8 cellular contexts compared by ENCODE assay signal in genomic region chr13:110561335-110562033, GRCh38. TPM values are rescaled to one million over a fixed set of nuclear protein-coding genes. Genes with fewer than 3 reads are reported as not detected.
DNase-seq lines count a peak whose midpoint lies in the region; ATAC-seq and TF ChIP-seq lines count a peak whose summit lies in the region.

RAB20 (minus strand) TSS chr13:110561722; CDS start chr13:110561519, 203 bp downstream.

- peaks cover 26% of the 10 kb centered on the region for H3K4me1 Mint-ChIP-seq in activated CD4-positive, alpha-beta T cell treated with anti-CD3 and anti-CD28 coated beads, Interleukin-2, amount 10 ng/mL, durations not matched to agents 24 days and 14 days

- peak within 1 kb of the TSS; percentile 82 for H3K27ac Mint-ChIP-seq in activated CD4-positive, alpha-beta T cell treated with anti-CD3 and anti-CD28 coated beads, Interleukin-2, amount 10 ng/mL, durations not matched to agents 24 days and 14 days

- peak within 1 kb of the TSS; percentile 95 to 98 for H3K27ac ChIP-seq in liver (ENCODE audit: low read depth in 1 of 2, low read length in 2 of 2)

- H3K9me3 Mint-ChIP-seq in activated CD4-positive, alpha-beta T cell treated with anti-CD3 and anti-CD28 coated beads, Interleukin-2, amount 10 ng/mL, durations not matched to agents 24 days and 14 days, result no peaks in the 10 kb centered on the region

- intact Hi-C loops in activated CD4-positive, alpha-beta T cell treated with anti-CD3 and anti-CD28 coated beads, Interleukin-2, amount 10 ng/mL, durations not matched to agents 24 days and 14 days (cut with micrococcal nuclease), result loop anchor here (5.0 kb wide), 3 partner anchors 56 to 156 kb away; partner anchors contain the start of gene NAXD

- WGBS in liver, result under 1% methylated on average over 81 of the region's 81 CpGs

- peak; percentile 19 to 51 for TF ChIP-seq RAD21 in liver (IDR thresholded peaks at IDR 0.05)

- peak within 1 kb of the TSS; percentile 93 to 96 (median 94) for H3K4me3 ChIP-seq in liver (ENCODE audit: low read depth in 1 of 3, low read length in 3 of 3)

- H3K27me3 Mint-ChIP-seq in activated CD4-positive, alpha-beta T cell treated with anti-CD3 and anti-CD28 coated beads, Interleukin-2, amount 10 ng/mL, durations not matched to agents 24 days and 14 days, result peaks cover 38% of the 10 kb centered on the region

- H3K36me3 ChIP-seq in liver (ENCODE audit: control insufficient read depth in 4 of 4, insufficient read depth in 3 of 4, low read depth in 1 of 4, low read length in 3 of 4), result peaks cover 0 to 10% (median 7%) of the 10 kb centered on the region in 4 donors

- peak; percentile 71 for ATAC-seq in HG02870 (IDR thresholded peaks at IDR 0.05; ENCODE audit: unreplicated experiment)

- H3K9ac ChIP-seq in liver (ENCODE audit: low read depth in 1 of 2, low read length in 2 of 2), result peak within 1 kb of the TSS; percentile 85 to 99

- TF ChIP-seq CTCF in liver (IDR thresholded peaks at IDR 0.05; ENCODE audit: low read depth, low read length, missing input control), result no peak

- H3K27me3 ChIP-seq in liver (ENCODE audit: control insufficient read depth in 4 of 4, insufficient read depth in 4 of 4, low read length in 3 of 4), result no peaks in the 10 kb centered on the region

- H3K36me3 Mint-ChIP-seq in activated CD4-positive, alpha-beta T cell treated with anti-CD3 and anti-CD28 coated beads, Interleukin-2, amount 10 ng/mL, durations not matched to agents 24 days and 14 days (ENCODE audit: low read depth), result peaks cover 12% of the 10 kb centered on the region

- peak within 1 kb of the TSS; percentile 87 for H3K4me3 Mint-ChIP-seq in activated CD4-positive, alpha-beta T cell treated with anti-CD3 and anti-CD28 coated beads, Interleukin-2, amount 10 ng/mL, durations not matched to agents 24 days and 14 days

- peaks cover 7 to 47% (median 29%) of the 10 kb centered on the region in 4 donors for H3K4me1 ChIP-seq in liver (ENCODE audit: control insufficient read depth in 4 of 4, insufficient read depth in 4 of 4, low read length in 3 of 4)

- H3K9me3 ChIP-seq in liver (ENCODE audit: control insufficient read depth in 4 of 4, low read length in 3 of 4), result no peaks in the 10 kb centered on the region

- DNase-seq in NCI-H345 (lab: John Stamatoyannopoulos, UW) (peak; percentile 56), NCI-H345 treated with DMSO at 0.1 percent for 48 hours (lab: John Stamatoyannopoulos, UW; ENCODE audit: unreplicated experiment) (no peak), NCI-H2196 (lab: John Stamatoyannopoulos, UW; ENCODE audit: unreplicated experiment) (peak; percentile 44), dedifferentiated amniotic fluid mesenchymal stem cell (ENCODE audit: extremely low spot score) (peak; percentile 54)
- DNase-seq in activated CD4-positive, alpha-beta T cell treated with anti-CD3 and anti-CD28 coated beads, Interleukin-2, amount 10 ng/mL, durations not matched to agents 24 days and 14 days, result peak; percentile 91
- DNase-seq in stimulated activated CD4-positive, alpha-beta T cell treated with anti-CD3 and anti-CD28 coated beads, Interleukin-4, amount 100 ng/mL, for 24 hours, result peak; percentile 50

TF ChIP-seq in liver, 16 proteins besides CTCF, POLR2A, EP300 and RAD21:
- TF ChIP-seq RXRA (IDR thresholded peaks at IDR 0.05) (peak in 1 of 2 donors; percentile 40), HNF4A (conservative IDR thresholded peaks at IDR 0.05) (peak; percentile 50 to 53), NR2F2 (IDR thresholded peaks at IDR 0.05) (no peak), ATF3 (IDR thresholded peaks at IDR 0.05) (no peak), TAF1 (conservative IDR thresholded peaks at IDR 0.05) (peak; percentile 40), SP1 (IDR thresholded peaks at IDR 0.05) (peak; percentile 42), EGR1 (IDR thresholded peaks at IDR 0.05; ENCODE audit: low read depth in 2 of 2) (peak; percentile 71 to 91), REST (IDR thresholded peaks at IDR 0.05) (peak; percentile 85), YY1 (IDR thresholded peaks at IDR 0.05) (peak; percentile 76)

RNA-seq across cellular contexts. Expression of gene RAB20, which starts in this region (rescaled TPM):
- total RNA-seq in activated CD4-positive, alpha-beta T cell treated with anti-CD3 and anti-CD28 coated beads, Interleukin-2, amount 10 ng/mL, durations not matched to agents 24 days and 14 days, result 2.8 and 3.2 TPM in 2 replicates
- total RNA-seq in liver, result 10 to 100 TPM in 1 of 2 donors, 1 to 10 TPM in 1; 9.8 to 31.0 TPM
- 10 to 100 TPM; 19.3 to 36.9 TPM for polyA plus RNA-seq in liver
